ENCODE assay signal across 13 cellular contexts in the genomic region with DNA sequence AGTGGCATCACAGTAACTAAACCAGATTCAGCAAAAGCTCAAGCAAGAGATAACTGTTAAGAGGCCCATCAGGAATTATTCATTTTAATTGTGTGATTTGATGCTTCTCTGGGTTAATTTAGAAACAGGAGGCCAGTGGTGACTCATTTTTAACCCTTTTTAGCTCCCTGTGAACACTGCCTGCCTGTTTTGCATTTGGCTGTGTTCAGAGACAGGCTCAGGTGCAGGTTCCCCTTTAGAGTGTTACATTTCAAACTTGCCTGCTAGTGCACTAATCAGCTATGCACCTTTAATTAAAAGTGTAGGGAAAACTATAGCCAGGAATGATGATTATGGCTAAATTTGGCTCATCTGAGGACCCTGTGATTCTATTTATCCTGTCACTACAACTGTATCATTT. TPM values are rescaled to one million over a fixed set of nuclear protein-coding genes. Genes with fewer than 3 reads are reported as not detected.
DNase-seq lines count a peak whose midpoint lies in the region; ATAC-seq and TF ChIP-seq lines count a peak whose summit lies in the region.
"Had no signal": no experiment of that assay in that cellular context is flagged by ENCODE, and none has a peak within 500 bp of the region (broad histone marks: within the 10 kb centered on the region; RNA-seq: fewer than 3 reads in every experiment).

No MANE protein-coding gene starts in this region.

- no peaks in the 10 kb centered on the region for H3K4me1 Mint-ChIP-seq in glutamatergic neuron (ENCODE audit: low read depth, unreplicated experiment)

- H3K27ac Mint-ChIP-seq in glutamatergic neuron (ENCODE audit: unreplicated experiment) = no peak overlapping the region
- H3K27ac Mint-ChIP-seq: brain, nephron had no signal

- peaks cover under 1% of the 10 kb centered on the region for H3K9me3 Mint-ChIP-seq in glutamatergic neuron (ENCODE audit: unreplicated experiment)
- H3K9me3 Mint-ChIP-seq: brain, nephron had no signal

- H3K4me3 Mint-ChIP-seq in glutamatergic neuron (ENCODE audit: unreplicated experiment) = no peak overlapping the region
- H3K4me3 Mint-ChIP-seq: brain, nephron had no signal

- H3K4me1 ChIP-seq in adipocyte (ENCODE audit: control insufficient read depth, insufficient read depth, low read length) = peaks cover 47% of the 10 kb centered on the region

- no peaks in the 10 kb centered on the region for H3K9me3 ChIP-seq in adipocyte (ENCODE audit: control insufficient read depth, low read length)

- ATAC-seq in GM19395 (IDR thresholded peaks at IDR 0.05; ENCODE audit: unreplicated experiment) (peak; percentile 68), HG03095 (IDR thresholded peaks at IDR 0.05; ENCODE audit: unreplicated experiment) (peak; percentile 60)

- H3K27me3 Mint-ChIP-seq in glutamatergic neuron (ENCODE audit: unreplicated experiment) = no peaks in the 10 kb centered on the region

- no peak for TF ChIP-seq CTCF in glutamatergic neuron (IDR thresholded peaks at IDR 0.05; ENCODE audit: partially characterized antibody, unreplicated experiment)

- no peak overlapping the region for H3K9ac ChIP-seq in adipocyte (ENCODE audit: low read length)

- H3K36me3 ChIP-seq in adipocyte (ENCODE audit: control insufficient read depth, insufficient read depth, low read length, severe bottlenecking) = no peaks in the 10 kb centered on the region

- no peaks in the 10 kb centered on the region for H3K36me3 Mint-ChIP-seq in glutamatergic neuron (ENCODE audit: unreplicated experiment)
- H3K36me3 Mint-ChIP-seq: brain had no signal

- no peaks in the 10 kb centered on the region for H3K27me3 ChIP-seq in adipocyte (replicated peaks; ENCODE audit: control insufficient read depth, insufficient read depth, low read length)

- intact Hi-C loops in cardiac septum (cut with DNase I) = no loop called here

- peak; percentile 17 for DNase-seq in DMS 273 (lab: John Stamatoyannopoulos, UW; ENCODE audit: unreplicated experiment)
- DNase-seq in DMS 273 treated with DMSO at 0.1 percent for 48 hours (lab: John Stamatoyannopoulos, UW) = no peak
- peak; percentile 21 for DNase-seq in adipocyte (ENCODE audit: low read depth)
- no peak for DNase-seq in GDM1 (lab: John Stamatoyannopoulos, UW)
- DNase-seq in glutamatergic neuron = no peak
- no peak for DNase-seq in cardiac septum (ENCODE audit: low spot score)
- DNase-seq: NCI-H1105, T1000 had no signal

- no peak overlapping the region for H3K4me3 ChIP-seq in adipocyte (ENCODE audit: low read length)

RNA-seq across cellular contexts. Expression of gene STAMBPL1, which starts 6.5 kb away (rescaled TPM):
- 4.4 TPM for total RNA-seq in glutamatergic neuron (ENCODE audit: unreplicated experiment)
- 2.9 TPM for total RNA-seq in cardiac septum

RNA-seq across cellular contexts. Expression of gene ANKRD22, which starts 34.9 kb away (rescaled TPM):
- total RNA-seq in glutamatergic neuron (ENCODE audit: unreplicated experiment) (not detected), cardiac septum (0.13 TPM)
- total RNA-seq: glomerular endothelial cell had no signal

Comparison
In these comparisons a context has a peak if more than half of its experiments do, and no peak if none do; other contexts are left out.
1. DNase-seq: peak in DMS 273 (single experiment) and adipocyte (single experiment); none in DMS 273 treated with DMSO at 0.1 percent for 48 hours (single experiment), GDM1 (single experiment), glutamatergic neuron (single experiment) and cardiac septum (single experiment).